ENCODE assay signal across 8 cellular contexts in the genomic region with DNA sequence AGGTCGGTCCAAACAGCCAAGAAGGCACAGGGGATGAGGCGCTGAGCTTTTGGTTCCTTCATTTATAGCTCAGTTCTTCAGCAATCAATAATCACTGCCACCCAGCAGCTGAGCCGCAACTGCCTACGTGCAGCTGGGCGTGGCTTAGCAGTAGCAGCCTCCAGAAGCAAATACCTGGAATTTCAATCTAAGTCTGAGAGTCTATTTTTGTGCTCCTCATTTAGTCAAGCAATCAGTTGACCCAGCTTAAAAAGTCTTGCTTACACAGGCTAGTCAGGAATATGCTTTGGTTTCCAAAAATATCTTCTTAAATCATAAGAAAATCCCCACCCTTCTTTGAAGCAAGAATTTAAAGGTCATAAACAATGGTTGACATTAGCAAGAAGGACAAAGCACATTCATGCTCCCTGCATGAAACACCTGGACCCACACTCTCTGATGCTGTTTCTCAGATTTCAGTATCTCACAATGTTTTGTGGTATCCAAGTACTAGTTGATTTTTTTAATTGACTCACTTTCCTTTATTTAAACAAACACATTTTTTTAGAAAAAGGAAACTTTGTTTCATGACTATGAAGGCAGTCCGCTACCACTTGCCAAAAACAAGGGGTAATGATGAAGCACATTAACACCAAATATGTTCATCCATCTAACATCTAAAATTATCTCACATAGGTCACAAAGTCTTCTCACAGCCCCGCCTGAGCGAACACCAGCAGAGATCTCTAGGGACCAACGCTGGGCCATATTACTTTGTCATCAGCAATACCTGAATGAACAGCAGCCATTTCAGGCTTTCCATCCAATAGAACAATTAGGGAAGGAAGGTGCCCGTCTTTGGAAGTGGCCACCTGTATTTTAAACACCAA.
A peak's percentile ranks its signal among the peaks of the same experiment; 100 is the strongest.
DNase-seq lines count a peak whose midpoint lies in the region; ATAC-seq, FAIRE-seq and TF ChIP-seq lines count a peak whose summit lies in the region.

No MANE protein-coding gene starts in this region.

- TF ChIP-seq CTCF in MCF 10A (IDR thresholded peaks at IDR 0.05; ENCODE audit: unreplicated experiment) (no peak), breast epithelium (IDR thresholded peaks at IDR 0.05) (no peak)

- no peaks in the 10 kb centered on the region for H3K27me3 ChIP-seq in naive thymus-derived CD4-positive, alpha-beta T cell (ENCODE audit: control insufficient read depth in 2 of 2, insufficient read depth in 2 of 2, low read length in 2 of 2)
- H3K27me3 ChIP-seq in breast epithelium = no peaks in the 10 kb centered on the region

- DNase-seq in GM12892 (ENCODE audit: insufficient read length) = no peak
- no peak for DNase-seq in activated T-helper 1 cell treated with anti-CD3 and anti-CD28 coated beads, Interleukin-12 subunit alpha, Interleukin-12 subunit beta, Interleukin-2, Interleukin-4 antibody, amounts not matched to agents 30 ng/mL and 10 ng/mL and 1 ng/mL, durations not matched to agents 14 hours and 24 hours and 36 hours (ENCODE audit: low spot score)
- no peak for DNase-seq in naive thymus-derived CD4-positive, alpha-beta T cell
- no peak for DNase-seq in MCF 10A (ENCODE audit: unreplicated experiment)
- DNase-seq in breast epithelium (ENCODE audit: low spot score in 2 of 2) = no peak
- no peak for DNase-seq in posterior vena cava (ENCODE audit: low spot score)

- H3K36me3 ChIP-seq in naive thymus-derived CD4-positive, alpha-beta T cell (ENCODE audit: control insufficient read depth in 2 of 3, insufficient read depth in 3 of 3, low read length in 3 of 3) = peaks cover 0 to 32% (median 0%) of the 10 kb centered on the region in 3 experiments
- no peaks in the 10 kb centered on the region for H3K36me3 ChIP-seq in breast epithelium

- peak overlapping the region; percentile 25 for H3K4me3 Mint-ChIP-seq in activated T-helper 1 cell treated with anti-CD3 and anti-CD28 coated beads, Interleukin-12 subunit alpha, Interleukin-12 subunit beta, Interleukin-2, Interleukin-4 antibody, amounts not matched to agents 30 ng/mL and 10 ng/mL and 1 ng/mL, durations not matched to agents 14 hours and 24 hours and 36 hours
- peak overlapping the region in 6 of 10 donors; percentile 4 to 49 (median 20) for H3K4me3 Mint-ChIP-seq in naive thymus-derived CD4-positive, alpha-beta T cell
- no peak overlapping the region for H3K4me3 Mint-ChIP-seq in MCF 10A (ENCODE audit: unreplicated experiment)

- POLR2A ChIA-PET in naive thymus-derived CD4-positive, alpha-beta T cell (lab: Charles Lee) = interaction anchor here (1.0 kb wide), 1 partner anchor 141 kb away, joined by 4 read pairs; no protein-coding TSS in a partner anchor
- POLR2A ChIA-PET in MCF 10A (lab: Yijun Ruan, JAX) = interaction anchor here (0.7 kb wide), 1 partner anchor 106 kb away, joined by 3 read pairs; the partner anchor contains the start of gene OXNAD1

- BruUV-seq in MCF 10A (replicated peaks; lab: Mats Ljungman, UMichigan) = no TSS peak

- H3K27me3 Mint-ChIP-seq in activated T-helper 1 cell treated with anti-CD3 and anti-CD28 coated beads, Interleukin-12 subunit alpha, Interleukin-12 subunit beta, Interleukin-2, Interleukin-4 antibody, amounts not matched to agents 30 ng/mL and 10 ng/mL and 1 ng/mL, durations not matched to agents 14 hours and 24 hours and 36 hours (ENCODE audit: insufficient read depth) = no peaks in the 10 kb centered on the region
- no peaks in the 10 kb centered on the region for H3K27me3 Mint-ChIP-seq in naive thymus-derived CD4-positive, alpha-beta T cell
- H3K27me3 Mint-ChIP-seq in MCF 10A (ENCODE audit: insufficient read depth, unreplicated experiment) = no peaks in the 10 kb centered on the region

- H3K4me1 Mint-ChIP-seq in activated T-helper 1 cell treated with anti-CD3 and anti-CD28 coated beads, Interleukin-12 subunit alpha, Interleukin-12 subunit beta, Interleukin-2, Interleukin-4 antibody, amounts not matched to agents 30 ng/mL and 10 ng/mL and 1 ng/mL, durations not matched to agents 14 hours and 24 hours and 36 hours (ENCODE audit: low read depth) = peaks cover 79% of the 10 kb centered on the region
- peaks cover 33 to 86% (median 80%) of the 10 kb centered on the region in 7 donors for H3K4me1 Mint-ChIP-seq in naive thymus-derived CD4-positive, alpha-beta T cell
- peaks cover 12% of the 10 kb centered on the region for H3K4me1 Mint-ChIP-seq in MCF 10A (ENCODE audit: insufficient read depth, unreplicated experiment)

- ATAC-seq in GM21737 (IDR thresholded peaks at IDR 0.05; ENCODE audit: unreplicated experiment) (peak; percentile 32), esophagus mucosa (no peak)
- no peak for ATAC-seq in naive thymus-derived CD4-positive, alpha-beta T cell

- no peak overlapping the region for H3K4me3 ChIP-seq in naive thymus-derived CD4-positive, alpha-beta T cell (ENCODE audit: low read length)
- no peak overlapping the region for H3K4me3 ChIP-seq in breast epithelium

- H3K27ac Mint-ChIP-seq in activated T-helper 1 cell treated with anti-CD3 and anti-CD28 coated beads, Interleukin-12 subunit alpha, Interleukin-12 subunit beta, Interleukin-2, Interleukin-4 antibody, amounts not matched to agents 30 ng/mL and 10 ng/mL and 1 ng/mL, durations not matched to agents 14 hours and 24 hours and 36 hours = peak overlapping the region; percentile 82
- H3K27ac Mint-ChIP-seq in naive thymus-derived CD4-positive, alpha-beta T cell = peak overlapping the region; percentile 34 to 91 (median 82)
- no peak overlapping the region for H3K27ac Mint-ChIP-seq in MCF 10A (ENCODE audit: low read depth, unreplicated experiment)

- H3K4me1 ChIP-seq in naive thymus-derived CD4-positive, alpha-beta T cell (ENCODE audit: control insufficient read depth in 2 of 2, insufficient read depth in 2 of 2, low read length in 2 of 2) = peaks cover 0 to 33% of the 10 kb centered on the region in 2 donors
- no peaks in the 10 kb centered on the region for H3K4me1 ChIP-seq in breast epithelium

- CTCF ChIA-PET in naive thymus-derived CD4-positive, alpha-beta T cell (lab: Charles Lee) = interaction anchor here (0.7 to 1.3 kb wide), 2 partner anchors 85 to 163 kb away, joined by 3 read pairs; no protein-coding TSS in a partner anchor
- CTCF ChIA-PET in MCF 10A (lab: Yijun Ruan, JAX) = interaction anchor here (0.5 to 2.0 kb wide), 2 partner anchors 24 to 75 kb away, joined by 3 to 7 read pairs; no protein-coding TSS in a partner anchor

- TF ChIP-seq POLR2A in GM12892 (IDR thresholded peaks at IDR 0.05; ENCODE audit: low read depth, low read length) (peak; percentile 39; the same call in 1 of the 2 replicates), breast epithelium (IDR thresholded peaks at IDR 0.05) (no peak)

- H3K9me3 ChIP-seq in naive thymus-derived CD4-positive, alpha-beta T cell (ENCODE audit: control insufficient read depth in 2 of 3, low read length in 3 of 3) = no peaks in the 10 kb centered on the region
- H3K9me3 ChIP-seq in breast epithelium = no peaks in the 10 kb centered on the region

- intact Hi-C loops in activated T-helper 1 cell treated with anti-CD3 and anti-CD28 coated beads, Interleukin-12 subunit alpha, Interleukin-12 subunit beta, Interleukin-2, Interleukin-4 antibody, amounts not matched to agents 30 ng/mL and 10 ng/mL and 1 ng/mL, durations not matched to agents 14 hours and 24 hours and 36 hours (cut with micrococcal nuclease) = loop anchor here (1.0 to 10.0 kb wide), 2 partner anchors 8 to 474 kb away; no protein-coding TSS in a partner anchor
- intact Hi-C loops in naive thymus-derived CD4-positive, alpha-beta T cell (cut with micrococcal nuclease) = loop anchor here (5.0 to 10.0 kb wide), 2 partner anchors 34 to 766 kb away; partner anchors contain the start of genes BTD (in 1 of the 2) and HACL1 (in 1 of the 2)
- intact Hi-C loops in MCF 10A (cut with micrococcal nuclease) = loop anchor here (1.0 kb wide), 1 partner anchor 28 kb away; no protein-coding TSS in a partner anchor
- intact Hi-C loops in breast epithelium (cut with DNase I; ENCODE audit: low total_unique reads) = no loop called here
- intact Hi-C loops in posterior vena cava (cut with DNase I) = no loop called here

- peaks cover 72% of the 10 kb centered on the region for H3K36me3 Mint-ChIP-seq in activated T-helper 1 cell treated with anti-CD3 and anti-CD28 coated beads, Interleukin-12 subunit alpha, Interleukin-12 subunit beta, Interleukin-2, Interleukin-4 antibody, amounts not matched to agents 30 ng/mL and 10 ng/mL and 1 ng/mL, durations not matched to agents 14 hours and 24 hours and 36 hours (ENCODE audit: low read depth)
- peaks cover 5 to 63% (median 32%) of the 10 kb centered on the region in 5 donors for H3K36me3 Mint-ChIP-seq in naive thymus-derived CD4-positive, alpha-beta T cell
- H3K36me3 Mint-ChIP-seq in MCF 10A (ENCODE audit: insufficient read depth, unreplicated experiment) = peaks cover 6% of the 10 kb centered on the region

- H3K27ac ChIP-seq in naive thymus-derived CD4-positive, alpha-beta T cell (ENCODE audit: low read depth, low read length) = no peak overlapping the region
- H3K27ac ChIP-seq in breast epithelium = no peak overlapping the region

- H3K9me3 Mint-ChIP-seq in activated T-helper 1 cell treated with anti-CD3 and anti-CD28 coated beads, Interleukin-12 subunit alpha, Interleukin-12 subunit beta, Interleukin-2, Interleukin-4 antibody, amounts not matched to agents 30 ng/mL and 10 ng/mL and 1 ng/mL, durations not matched to agents 14 hours and 24 hours and 36 hours = no peaks in the 10 kb centered on the region
- H3K9me3 Mint-ChIP-seq in naive thymus-derived CD4-positive, alpha-beta T cell = peaks cover 0 to 1% (median 0%) of the 10 kb centered on the region in 11 donors
- H3K9me3 Mint-ChIP-seq in MCF 10A (ENCODE audit: unreplicated experiment) = no peaks in the 10 kb centered on the region

- FAIRE-seq in GM12892 (lab: Jason Lieb, UNC) = peak; percentile 30

Comparison
In these comparisons a context has a peak if more than half of its experiments do, and no peak if none do; other contexts are left out.
1. intact Hi-C loops: an anchor here in activated T-helper 1 cell treated with anti-CD3 and anti-CD28 coated beads, Interleukin-12 subunit alpha, Interleukin-12 subunit beta, Interleukin-2, Interleukin-4 antibody, amounts not matched to agents 30 ng/mL and 10 ng/mL and 1 ng/mL, durations not matched to agents 14 hours and 24 hours and 36 hours (1.0 to 10.0 kb wide), naive thymus-derived CD4-positive, alpha-beta T cell (5.0 to 10.0 kb wide) and MCF 10A (1.0 kb wide); none called in breast epithelium and posterior vena cava.